1 cellular context compared by ENCODE assay signal in genomic region chr18:63586966-63587365, GRCh38.
TF ChIP-seq lines count a peak whose summit lies in the region.

A gene with protein sequence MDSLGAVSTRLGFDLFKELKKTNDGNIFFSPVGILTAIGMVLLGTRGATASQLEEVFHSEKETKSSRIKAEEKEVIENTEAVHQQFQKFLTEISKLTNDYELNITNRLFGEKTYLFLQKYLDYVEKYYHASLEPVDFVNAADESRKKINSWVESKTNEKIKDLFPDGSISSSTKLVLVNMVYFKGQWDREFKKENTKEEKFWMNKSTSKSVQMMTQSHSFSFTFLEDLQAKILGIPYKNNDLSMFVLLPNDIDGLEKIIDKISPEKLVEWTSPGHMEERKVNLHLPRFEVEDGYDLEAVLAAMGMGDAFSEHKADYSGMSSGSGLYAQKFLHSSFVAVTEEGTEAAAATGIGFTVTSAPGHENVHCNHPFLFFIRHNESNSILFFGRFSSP (plus strand): TSS chr18:63587343. CDS start chr18:63588668, 1,325 bp downstream.

TF ChIP-seq in GM23338, 12 proteins besides CTCF, POLR2A, EP300 and RAD21 (continued from another document):
- TF ChIP-seq, protein P1, sequence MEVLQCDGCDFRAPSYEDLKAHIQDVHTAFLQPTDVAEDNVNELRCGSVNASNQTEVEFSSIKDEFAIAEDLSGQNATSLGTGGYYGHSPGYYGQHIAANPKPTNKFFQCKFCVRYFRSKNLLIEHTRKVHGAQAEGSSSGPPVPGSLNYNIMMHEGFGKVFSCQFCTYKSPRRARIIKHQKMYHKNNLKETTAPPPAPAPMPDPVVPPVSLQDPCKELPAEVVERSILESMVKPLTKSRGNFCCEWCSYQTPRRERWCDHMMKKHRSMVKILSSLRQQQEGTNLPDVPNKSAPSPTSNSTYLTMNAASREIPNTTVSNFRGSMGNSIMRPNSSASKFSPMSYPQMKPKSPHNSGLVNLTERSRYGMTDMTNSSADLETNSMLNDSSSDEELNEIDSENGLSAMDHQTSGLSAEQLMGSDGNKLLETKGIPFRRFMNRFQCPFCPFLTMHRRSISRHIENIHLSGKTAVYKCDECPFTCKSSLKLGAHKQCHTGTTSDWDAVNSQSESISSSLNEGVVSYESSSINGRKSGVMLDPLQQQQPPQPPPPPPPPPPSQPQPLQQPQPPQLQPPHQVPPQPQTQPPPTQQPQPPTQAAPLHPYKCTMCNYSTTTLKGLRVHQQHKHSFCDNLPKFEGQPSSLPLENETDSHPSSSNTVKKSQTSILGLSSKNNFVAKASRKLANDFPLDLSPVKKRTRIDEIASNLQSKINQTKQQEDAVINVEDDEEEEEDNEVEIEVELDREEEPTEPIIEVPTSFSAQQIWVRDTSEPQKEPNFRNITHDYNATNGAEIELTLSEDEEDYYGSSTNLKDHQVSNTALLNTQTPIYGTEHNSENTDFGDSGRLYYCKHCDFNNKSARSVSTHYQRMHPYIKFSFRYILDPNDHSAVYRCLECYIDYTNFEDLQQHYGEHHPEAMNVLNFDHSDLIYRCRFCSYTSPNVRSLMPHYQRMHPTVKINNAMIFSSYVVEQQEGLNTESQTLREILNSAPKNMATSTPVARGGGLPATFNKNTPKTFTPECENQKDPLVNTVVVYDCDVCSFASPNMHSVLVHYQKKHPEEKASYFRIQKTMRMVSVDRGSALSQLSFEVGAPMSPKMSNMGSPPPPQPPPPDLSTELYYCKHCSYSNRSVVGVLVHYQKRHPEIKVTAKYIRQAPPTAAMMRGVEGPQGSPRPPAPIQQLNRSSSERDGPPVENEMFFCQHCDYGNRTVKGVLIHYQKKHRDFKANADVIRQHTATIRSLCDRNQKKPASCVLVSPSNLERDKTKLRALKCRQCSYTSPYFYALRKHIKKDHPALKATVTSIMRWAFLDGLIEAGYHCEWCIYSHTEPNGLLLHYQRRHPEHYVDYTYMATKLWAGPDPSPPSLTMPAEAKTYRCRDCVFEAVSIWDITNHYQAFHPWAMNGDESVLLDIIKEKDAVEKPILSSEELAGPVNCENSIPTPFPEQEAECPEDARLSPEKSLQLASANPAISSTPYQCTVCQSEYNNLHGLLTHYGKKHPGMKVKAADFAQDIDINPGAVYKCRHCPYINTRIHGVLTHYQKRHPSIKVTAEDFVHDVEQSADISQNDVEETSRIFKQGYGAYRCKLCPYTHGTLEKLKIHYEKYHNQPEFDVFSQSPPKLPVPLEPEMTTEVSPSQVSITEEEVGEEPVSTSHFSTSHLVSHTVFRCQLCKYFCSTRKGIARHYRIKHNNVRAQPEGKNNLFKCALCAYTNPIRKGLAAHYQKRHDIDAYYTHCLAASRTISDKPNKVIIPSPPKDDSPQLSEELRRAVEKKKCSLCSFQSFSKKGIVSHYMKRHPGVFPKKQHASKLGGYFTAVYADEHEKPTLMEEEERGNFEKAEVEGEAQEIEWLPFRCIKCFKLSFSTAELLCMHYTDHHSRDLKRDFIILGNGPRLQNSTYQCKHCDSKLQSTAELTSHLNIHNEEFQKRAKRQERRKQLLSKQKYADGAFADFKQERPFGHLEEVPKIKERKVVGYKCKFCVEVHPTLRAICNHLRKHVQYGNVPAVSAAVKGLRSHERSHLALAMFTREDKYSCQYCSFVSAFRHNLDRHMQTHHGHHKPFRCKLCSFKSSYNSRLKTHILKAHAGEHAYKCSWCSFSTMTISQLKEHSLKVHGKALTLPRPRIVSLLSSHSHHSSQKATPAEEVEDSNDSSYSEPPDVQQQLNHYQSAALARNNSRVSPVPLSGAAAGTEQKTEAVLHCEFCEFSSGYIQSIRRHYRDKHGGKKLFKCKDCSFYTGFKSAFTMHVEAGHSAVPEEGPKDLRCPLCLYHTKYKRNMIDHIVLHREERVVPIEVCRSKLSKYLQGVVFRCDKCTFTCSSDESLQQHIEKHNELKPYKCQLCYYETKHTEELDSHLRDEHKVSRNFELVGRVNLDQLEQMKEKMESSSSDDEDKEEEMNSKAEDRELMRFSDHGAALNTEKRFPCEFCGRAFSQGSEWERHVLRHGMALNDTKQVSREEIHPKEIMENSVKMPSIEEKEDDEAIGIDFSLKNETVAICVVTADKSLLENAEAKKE (CRISPR knock-in tag; IDR thresholded peaks at IDR 0.05) = no peak
- TF ChIP-seq EZH2phosphoT487 (IDR thresholded peaks at IDR 0.05; ENCODE audit: unreplicated experiment) = no peak
- TF ChIP-seq, protein P2, sequence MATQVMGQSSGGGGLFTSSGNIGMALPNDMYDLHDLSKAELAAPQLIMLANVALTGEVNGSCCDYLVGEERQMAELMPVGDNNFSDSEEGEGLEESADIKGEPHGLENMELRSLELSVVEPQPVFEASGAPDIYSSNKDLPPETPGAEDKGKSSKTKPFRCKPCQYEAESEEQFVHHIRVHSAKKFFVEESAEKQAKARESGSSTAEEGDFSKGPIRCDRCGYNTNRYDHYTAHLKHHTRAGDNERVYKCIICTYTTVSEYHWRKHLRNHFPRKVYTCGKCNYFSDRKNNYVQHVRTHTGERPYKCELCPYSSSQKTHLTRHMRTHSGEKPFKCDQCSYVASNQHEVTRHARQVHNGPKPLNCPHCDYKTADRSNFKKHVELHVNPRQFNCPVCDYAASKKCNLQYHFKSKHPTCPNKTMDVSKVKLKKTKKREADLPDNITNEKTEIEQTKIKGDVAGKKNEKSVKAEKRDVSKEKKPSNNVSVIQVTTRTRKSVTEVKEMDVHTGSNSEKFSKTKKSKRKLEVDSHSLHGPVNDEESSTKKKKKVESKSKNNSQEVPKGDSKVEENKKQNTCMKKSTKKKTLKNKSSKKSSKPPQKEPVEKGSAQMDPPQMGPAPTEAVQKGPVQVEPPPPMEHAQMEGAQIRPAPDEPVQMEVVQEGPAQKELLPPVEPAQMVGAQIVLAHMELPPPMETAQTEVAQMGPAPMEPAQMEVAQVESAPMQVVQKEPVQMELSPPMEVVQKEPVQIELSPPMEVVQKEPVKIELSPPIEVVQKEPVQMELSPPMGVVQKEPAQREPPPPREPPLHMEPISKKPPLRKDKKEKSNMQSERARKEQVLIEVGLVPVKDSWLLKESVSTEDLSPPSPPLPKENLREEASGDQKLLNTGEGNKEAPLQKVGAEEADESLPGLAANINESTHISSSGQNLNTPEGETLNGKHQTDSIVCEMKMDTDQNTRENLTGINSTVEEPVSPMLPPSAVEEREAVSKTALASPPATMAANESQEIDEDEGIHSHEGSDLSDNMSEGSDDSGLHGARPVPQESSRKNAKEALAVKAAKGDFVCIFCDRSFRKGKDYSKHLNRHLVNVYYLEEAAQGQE (IDR thresholded peaks at IDR 0.05; ENCODE audit: unreplicated experiment) = no peak
- TF ChIP-seq NANOG (IDR thresholded peaks at IDR 0.05; ENCODE audit: borderline replicate concordance) = no peak
- TF ChIP-seq ZNF331 (CRISPR knock-in tag; IDR thresholded peaks at IDR 0.05; ENCODE audit: low read depth) = no peak
- no peak for TF ChIP-seq ETS1 (IDR thresholded peaks at IDR 0.05)
- TF ChIP-seq JUNB (IDR thresholded peaks at IDR 0.05; ENCODE audit: unreplicated experiment) = no peak
